ENCODE assay signal across 7 cellular contexts in genomic region chr17:28747046-28747691, GRCh38. TPM values are rescaled to one million over a fixed set of nuclear protein-coding genes. Genes with fewer than 3 reads are reported as not detected.
DNase-seq lines count a peak whose midpoint lies in the region; ATAC-seq and TF ChIP-seq lines count a peak whose summit lies in the region.

No MANE protein-coding gene starts in this region.

- intact Hi-C loops in activated T-helper 2 cell treated with anti-CD3 and anti-CD28 coated beads, Interferon-gamma antibody, Interleukin-2, Interleukin-4, amounts not matched to agents 10 μg/mL and 5 μg/mL and 100 μg/mL, durations not matched to agents 14 hours and 24 hours and 36 hours (cut with micrococcal nuclease), result no loop called here
- intact Hi-C loops in left colon (cut with DNase I, micrococcal nuclease), result no loop called here

- H3K27ac Mint-ChIP-seq in activated T-helper 2 cell treated with anti-CD3 and anti-CD28 coated beads, Interferon-gamma antibody, Interleukin-2, Interleukin-4, amounts not matched to agents 10 μg/mL and 5 μg/mL and 100 μg/mL, durations not matched to agents 14 hours and 24 hours and 36 hours, result no peak overlapping the region

- H3K36me3 Mint-ChIP-seq in activated T-helper 2 cell treated with anti-CD3 and anti-CD28 coated beads, Interferon-gamma antibody, Interleukin-2, Interleukin-4, amounts not matched to agents 10 μg/mL and 5 μg/mL and 100 μg/mL, durations not matched to agents 14 hours and 24 hours and 36 hours (ENCODE audit: low read depth), result peaks cover 67% of the 10 kb centered on the region

- peaks cover 44% of the 10 kb centered on the region for H3K79me2 ChIP-seq in Loucy (ENCODE audit: insufficient read depth, low read length)

- H3K36me3 ChIP-seq in Loucy (ENCODE audit: insufficient read depth, low read length) (peaks cover 25% of the 10 kb centered on the region; the same call in 1 of the 2 replicates), suprapubic skin (peaks cover 23% of the 10 kb centered on the region)

- H3K4me1 Mint-ChIP-seq in activated T-helper 2 cell treated with anti-CD3 and anti-CD28 coated beads, Interferon-gamma antibody, Interleukin-2, Interleukin-4, amounts not matched to agents 10 μg/mL and 5 μg/mL and 100 μg/mL, durations not matched to agents 14 hours and 24 hours and 36 hours (ENCODE audit: low read depth), result peaks cover 12% of the 10 kb centered on the region

- H3K4me1 ChIP-seq in Loucy (ENCODE audit: insufficient read depth, low read length, poor library complexity, severe bottlenecking) (peaks cover 33% of the 10 kb centered on the region), suprapubic skin (peaks cover 74% of the 10 kb centered on the region)

- peak overlapping the region; percentile 86 for H3K4me2 ChIP-seq in Loucy (ENCODE audit: low read depth, low read length, poor library complexity, severe bottlenecking)

- no peak overlapping the region for H2AFZ ChIP-seq in Loucy (ENCODE audit: low read length)

- TF ChIP-seq EP300 in suprapubic skin (IDR thresholded peaks at IDR 0.05), result no peak

- TF ChIP-seq POLR2A in suprapubic skin (IDR thresholded peaks at IDR 0.05), result no peak

- H3K27me3 ChIP-seq in Loucy (ENCODE audit: insufficient read depth, low read length, poor library complexity, severe bottlenecking) (no peaks in the 10 kb centered on the region), suprapubic skin (no peaks in the 10 kb centered on the region)

- H3K27me3 Mint-ChIP-seq in activated T-helper 2 cell treated with anti-CD3 and anti-CD28 coated beads, Interferon-gamma antibody, Interleukin-2, Interleukin-4, amounts not matched to agents 10 μg/mL and 5 μg/mL and 100 μg/mL, durations not matched to agents 14 hours and 24 hours and 36 hours (ENCODE audit: low read depth), result no peaks in the 10 kb centered on the region

- peak overlapping the region; percentile 93 for H3K4me3 ChIP-seq in Loucy (ENCODE audit: low read length, poor library complexity, severe bottlenecking)
- H3K4me3 ChIP-seq in suprapubic skin, result peak overlapping the region; percentile 68

- no peaks in the 10 kb centered on the region for H3K9me2 ChIP-seq in Loucy (replicated peaks; ENCODE audit: low read depth, low read length)

- H3K27ac ChIP-seq in suprapubic skin, result peak overlapping the region; percentile 95

- ATAC-seq in left colon, result peak; percentile 19
- ATAC-seq in GM21390 (IDR thresholded peaks at IDR 0.05; ENCODE audit: unreplicated experiment), result no peak

- WGBS in suprapubic skin, result 20% methylated on average over 5 of the region's 7 CpGs

- no peaks in the 10 kb centered on the region for H3K9me3 ChIP-seq in Loucy (ENCODE audit: insufficient read depth, low read depth, low read length)
- H3K9me3 ChIP-seq in suprapubic skin, result no peaks in the 10 kb centered on the region

- H4K20me1 ChIP-seq in Loucy (ENCODE audit: insufficient read depth, low read length, poor library complexity, severe bottlenecking), result peaks cover 40% of the 10 kb centered on the region

- no peaks in the 10 kb centered on the region for H3F3A ChIP-seq in Loucy (ENCODE audit: low read depth)

- H3K9me3 Mint-ChIP-seq in activated T-helper 2 cell treated with anti-CD3 and anti-CD28 coated beads, Interferon-gamma antibody, Interleukin-2, Interleukin-4, amounts not matched to agents 10 μg/mL and 5 μg/mL and 100 μg/mL, durations not matched to agents 14 hours and 24 hours and 36 hours, result no peaks in the 10 kb centered on the region

- H3K4me3 Mint-ChIP-seq in activated T-helper 2 cell treated with anti-CD3 and anti-CD28 coated beads, Interferon-gamma antibody, Interleukin-2, Interleukin-4, amounts not matched to agents 10 μg/mL and 5 μg/mL and 100 μg/mL, durations not matched to agents 14 hours and 24 hours and 36 hours (ENCODE audit: low read depth), result peak overlapping the region; percentile 17

- H3K9ac ChIP-seq in Loucy (ENCODE audit: low read depth, low read length, poor library complexity, severe bottlenecking), result peak overlapping the region; percentile 82

- no peak for TF ChIP-seq CTCF in Loucy (conservative IDR thresholded peaks at IDR 0.05; ENCODE audit: low read length)
- no peak for TF ChIP-seq CTCF in suprapubic skin (IDR thresholded peaks at IDR 0.05)

- DNase-seq in activated T-helper 2 cell treated with anti-CD3 and anti-CD28 coated beads, Interferon-gamma antibody, Interleukin-2, Interleukin-4, amounts not matched to agents 10 μg/mL and 5 μg/mL and 100 μg/mL, durations not matched to agents 14 hours and 24 hours and 36 hours (ENCODE audit: low spot score), result no peak
- DNase-seq in left colon, result peak; percentile 74 to 80
- peak in 1 of 2 donors; percentile 76 for DNase-seq in suprapubic skin (ENCODE audit: low spot score in 2 of 2)
- no peak for DNase-seq in activated effector memory CD4-positive, alpha-beta T cell treated with anti-CD3 and anti-CD28 coated beads, Interleukin-2, amount 50 U/mL, for 16 hours
- no peak for DNase-seq in activated naive CD4-positive, alpha-beta T cell (lab: John Stamatoyannopoulos, UW)

RNA-seq across cellular contexts. Expression of gene TRAF4, which starts 3.4 kb away (rescaled TPM):
- total RNA-seq in activated T-helper 2 cell treated with anti-CD3 and anti-CD28 coated beads, Interferon-gamma antibody, Interleukin-2, Interleukin-4, amounts not matched to agents 10 μg/mL and 5 μg/mL and 100 μg/mL, durations not matched to agents 14 hours and 24 hours and 36 hours, result 125 and 129 TPM in 2 replicates
- total RNA-seq in left colon, result 100 to 1,000 TPM; 116 to 136 TPM
- total RNA-seq in suprapubic skin, result 10 to 100 TPM; 26.7 to 38.4 (median 35.3) TPM

RNA-seq across cellular contexts. Expression of gene NEK8, which starts 18.6 kb away (rescaled TPM):
- 3.6 and 4.2 TPM in 2 replicates for total RNA-seq in activated T-helper 2 cell treated with anti-CD3 and anti-CD28 coated beads, Interferon-gamma antibody, Interleukin-2, Interleukin-4, amounts not matched to agents 10 μg/mL and 5 μg/mL and 100 μg/mL, durations not matched to agents 14 hours and 24 hours and 36 hours
- total RNA-seq in left colon (1 to 10 TPM; 5.6 to 5.7 TPM), suprapubic skin (1 to 10 TPM; 1.9 to 8.1 (median 6.0) TPM)

RNA-seq across cellular contexts. Expression of gene TLCD1, which starts 21.1 kb away (rescaled TPM):
- total RNA-seq in activated T-helper 2 cell treated with anti-CD3 and anti-CD28 coated beads, Interferon-gamma antibody, Interleukin-2, Interleukin-4, amounts not matched to agents 10 μg/mL and 5 μg/mL and 100 μg/mL, durations not matched to agents 14 hours and 24 hours and 36 hours, result 8.0 and 8.2 TPM in 2 replicates
- 10 to 100 TPM in 1 of 2 donors, 1 to 10 TPM in 1; 7.1 to 12.8 TPM for total RNA-seq in left colon
- total RNA-seq in suprapubic skin, result 10 to 100 TPM in 3 of 4 donors, 1 to 10 TPM in 1; 6.9 to 25.0 (median 17.0) TPM

RNA-seq across cellular contexts. Expression of gene RPL23A, which starts 27.4 kb away (rescaled TPM):
- 1,712 and 1,733 TPM in 2 replicates for total RNA-seq in activated T-helper 2 cell treated with anti-CD3 and anti-CD28 coated beads, Interferon-gamma antibody, Interleukin-2, Interleukin-4, amounts not matched to agents 10 μg/mL and 5 μg/mL and 100 μg/mL, durations not matched to agents 14 hours and 24 hours and 36 hours
- total RNA-seq in left colon (1,000 to 10,000 TPM; 1,131 to 1,234 TPM), suprapubic skin (100 to 1,000 TPM; 528 to 947 (median 789) TPM)

RNA-seq across cellular contexts. Expression of gene RAB34, which starts 29.5 kb away (rescaled TPM):
- 19.4 and 21.5 TPM in 2 replicates for total RNA-seq in activated T-helper 2 cell treated with anti-CD3 and anti-CD28 coated beads, Interferon-gamma antibody, Interleukin-2, Interleukin-4, amounts not matched to agents 10 μg/mL and 5 μg/mL and 100 μg/mL, durations not matched to agents 14 hours and 24 hours and 36 hours
- total RNA-seq in left colon (10 to 100 TPM in 1 of 2 donors, 1 to 10 TPM in 1; 6.9 to 17.4 TPM), suprapubic skin (10 to 100 TPM; 60.7 to 96.1 (median 77.6) TPM)

Comparison
In these comparisons a context has a peak if more than half of its experiments do, and no peak if none do; other contexts are left out.
1. DNase-seq: peak in left colon (2 of 2); none in activated T-helper 2 cell treated with anti-CD3 and anti-CD28 coated beads, Interferon-gamma antibody, Interleukin-2, Interleukin-4, amounts not matched to agents 10 μg/mL and 5 μg/mL and 100 μg/mL, durations not matched to agents 14 hours and 24 hours and 36 hours (single experiment), activated effector memory CD4-positive, alpha-beta T cell treated with anti-CD3 and anti-CD28 coated beads, Interleukin-2, amount 50 U/mL, for 16 hours (single experiment) and activated naive CD4-positive, alpha-beta T cell (0 of 4).